Comparison of ENCODE assay signal across 8 cellular contexts in the genomic region with DNA sequence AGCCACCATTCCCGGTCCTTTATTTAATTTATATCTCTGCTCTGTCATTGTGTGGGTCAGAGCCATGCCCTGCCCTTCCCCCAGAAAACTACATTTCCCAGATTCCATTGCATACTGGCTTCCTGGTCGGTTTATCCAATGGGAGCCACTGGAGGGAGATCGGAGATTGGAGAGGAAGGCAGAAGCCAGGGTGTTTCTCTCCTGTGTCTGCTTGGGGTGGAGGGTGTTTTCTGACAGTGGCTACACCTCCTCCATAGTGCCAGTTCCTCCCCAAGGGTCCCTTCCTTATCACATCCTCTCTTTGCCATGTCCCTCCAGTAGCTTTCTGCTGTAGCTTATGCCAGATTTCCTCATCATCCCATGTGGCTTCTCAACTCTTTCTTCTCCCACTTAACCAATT. TPM values are rescaled to one million over a fixed set of nuclear protein-coding genes. Genes with fewer than 3 reads are reported as not detected.
A peak's percentile ranks its signal among the peaks of the same experiment; 100 is the strongest.
DNase-seq lines count a peak whose midpoint lies in the region; ATAC-seq lines count a peak whose summit lies in the region.

No MANE protein-coding gene starts in this region.

- no peaks in the 10 kb centered on the region for H3K9me3 ChIP-seq in trophoblast cell (ENCODE audit: insufficient read depth, low read depth, low read length)

- H4K12ac ChIP-seq in trophoblast cell (ENCODE audit: low read depth, low read length) = no peak overlapping the region

- intact Hi-C loops in activated naive CD4-positive, alpha-beta T cell treated with anti-CD3 and anti-CD28 coated beads for 36 hours (cut with micrococcal nuclease) = loop anchor here (10.0 kb wide), 1 partner anchor 783 kb away; no protein-coding TSS in a partner anchor

- no peak overlapping the region for H2AK5ac ChIP-seq in trophoblast cell (ENCODE audit: low read length)

- H2AFZ ChIP-seq in trophoblast cell (ENCODE audit: insufficient read depth, low read length, poor library complexity) = no peak overlapping the region

- H3K9me3 Mint-ChIP-seq in activated naive CD4-positive, alpha-beta T cell treated with anti-CD3 and anti-CD28 coated beads for 36 hours = no peaks in the 10 kb centered on the region

- no peak overlapping the region for H4K91ac ChIP-seq in trophoblast cell (ENCODE audit: low read depth, low read length)

- H3K4me1 Mint-ChIP-seq in activated naive CD4-positive, alpha-beta T cell treated with anti-CD3 and anti-CD28 coated beads for 36 hours (ENCODE audit: low read depth) = peaks cover 4% of the 10 kb centered on the region

- peaks cover 12% of the 10 kb centered on the region for H3K27me3 ChIP-seq in H7 (ENCODE audit: control insufficient read depth, insufficient read depth, low read length)
- peaks cover 9% of the 10 kb centered on the region for H3K27me3 ChIP-seq in trophoblast cell (ENCODE audit: insufficient read depth, low read length)

- peaks cover 4% of the 10 kb centered on the region for H3K79me2 ChIP-seq in trophoblast cell (ENCODE audit: control insufficient read depth, insufficient read depth, low read length, poor library complexity)

- peak overlapping the region; percentile 28 for H3K4me2 ChIP-seq in trophoblast cell (ENCODE audit: low read length)

- H3K23ac ChIP-seq in trophoblast cell (ENCODE audit: low read length) = no peak overlapping the region

- H3K27ac Mint-ChIP-seq in activated naive CD4-positive, alpha-beta T cell treated with anti-CD3 and anti-CD28 coated beads for 36 hours = no peak overlapping the region

- H3K4me3 Mint-ChIP-seq in activated naive CD4-positive, alpha-beta T cell treated with anti-CD3 and anti-CD28 coated beads for 36 hours = no peak overlapping the region

- H3K27me3 Mint-ChIP-seq in activated naive CD4-positive, alpha-beta T cell treated with anti-CD3 and anti-CD28 coated beads for 36 hours (ENCODE audit: low read depth) = peaks cover 16% of the 10 kb centered on the region

- no peak overlapping the region for H3K27ac ChIP-seq in trophoblast cell (ENCODE audit: low read depth, low read length)

- no peak overlapping the region for H3K4ac ChIP-seq in trophoblast cell (ENCODE audit: low read depth, low read length)

- WGBS in trophoblast cell (ENCODE audit: extremely low coverage, insufficient coverage, insufficient read length) = no CpG with 5 or more reads among the region's 3 CpGs

- no peak overlapping the region for H2BK120ac ChIP-seq in trophoblast cell (ENCODE audit: insufficient read depth, low read length, poor library complexity)

- H3K18ac ChIP-seq in trophoblast cell (ENCODE audit: low read length) = no peak overlapping the region

- H3K14ac ChIP-seq in trophoblast cell (ENCODE audit: low read length) = no peak overlapping the region

- no peak overlapping the region for H2BK5ac ChIP-seq in trophoblast cell (ENCODE audit: low read depth, low read length, poor library complexity)

- ATAC-seq in HG03565 (IDR thresholded peaks at IDR 0.05; ENCODE audit: unreplicated experiment) (no peak), HG03571 (IDR thresholded peaks at IDR 0.05; ENCODE audit: unreplicated experiment) (no peak)

- H3K4me3 ChIP-seq in H7 (ENCODE audit: insufficient read depth, low read depth, low read length) = no peak overlapping the region
- H3K4me3 ChIP-seq in trophoblast cell (ENCODE audit: low read depth, low read length) = no peak overlapping the region

- H3K4me1 ChIP-seq in trophoblast cell (ENCODE audit: control insufficient read depth in 1 of 2, insufficient read depth in 2 of 2, low read length in 2 of 2) = peaks cover 6 to 9% of the 10 kb centered on the region in 2 experiments

- H3K36me3 ChIP-seq in H7 (replicated peaks; ENCODE audit: control insufficient read depth, insufficient read depth, low read length) (no peaks in the 10 kb centered on the region), trophoblast cell (ENCODE audit: control insufficient read depth in 1 of 2, insufficient read depth in 2 of 2, low read length in 2 of 2) (no peaks in the 10 kb centered on the region)

- peak; percentile 72 for DNase-seq in 8988T
- peak; percentile 90 for DNase-seq in H7
- DNase-seq in RKO (ENCODE audit: low spot score) = peak; percentile 78
- DNase-seq in epidermal melanocyte (ENCODE audit: insufficient read length, low spot score) = peak; percentile 86
- DNase-seq in trophoblast cell = peak in 1 of 2 donors; percentile 35
- no peak for DNase-seq in activated naive CD4-positive, alpha-beta T cell treated with anti-CD3 and anti-CD28 coated beads for 36 hours

- H4K8ac ChIP-seq in trophoblast cell (ENCODE audit: low read depth, low read length) = peak overlapping the region; percentile 63

- H3K9ac ChIP-seq in trophoblast cell (ENCODE audit: low read length) = no peak overlapping the region

- no peak overlapping the region for H2BK12ac ChIP-seq in trophoblast cell (ENCODE audit: low read length)

- no peaks in the 10 kb centered on the region for H3K36me3 Mint-ChIP-seq in activated naive CD4-positive, alpha-beta T cell treated with anti-CD3 and anti-CD28 coated beads for 36 hours (ENCODE audit: low read depth)

- CTCF ChIA-PET in activated naive CD4-positive, alpha-beta T cell treated with anti-CD3 and anti-CD28 coated beads for 36 hours (lab: Charles Lee) = interaction anchor here (0.6 kb wide), 1 partner anchor 12 kb away, joined by 4 read pairs; no protein-coding TSS in a partner anchor

- peaks cover 13% of the 10 kb centered on the region for H3K79me1 ChIP-seq in trophoblast cell (ENCODE audit: low read length)

RNA-seq across cellular contexts. Expression of a gene that starts 19.0 kb away (rescaled TPM):
- 40.0 and 63.4 TPM in 2 replicates for total RNA-seq in H7 (2014; rRNA removed; shearing (Covaris generic))
- 14.6 and 15.9 TPM in 2 replicates for polyA plus RNA-seq in trophoblast cell (2013)
- 1 to 10 TPM in 1 of 2 experiments, under 1 TPM in 1; 0.12 to 1.0 TPM for total RNA-seq in activated naive CD4-positive, alpha-beta T cell treated with anti-CD3 and anti-CD28 coated beads for 36 hours

Comparison
In these comparisons a context has a peak if more than half of its experiments do, and no peak if none do; other contexts are left out.
1. RNA of a gene that starts 19.0 kb away (total RNA-seq): 40.0 to 63.4 TPM in H7; 0.12 to 1.0 TPM in activated naive CD4-positive, alpha-beta T cell treated with anti-CD3 and anti-CD28 coated beads for 36 hours; every median in the first group is over 10 times any median in the second.